ENCODE assay signal across 1 cellular context in genomic region chr12:112168561-112168971, GRCh38.
TF ChIP-seq lines count a peak whose summit lies in the region.

No MANE protein-coding gene starts in this region.

TF ChIP-seq in GM12878, 131 proteins besides CTCF, POLR2A, EP300 and RAD21:
- TF ChIP-seq YBX1 (IDR thresholded peaks at IDR 0.05) (no peak), CBFB (IDR thresholded peaks at IDR 0.05; ENCODE audit: low read depth) (no peak)
